ENCODE assay signal across 12 cellular contexts in genomic region chr17:61560071-61560470, GRCh38. TPM values are rescaled to one million over a fixed set of nuclear protein-coding genes. Genes with fewer than 3 reads are reported as not detected.
"Had no signal": no experiment of that assay in that cellular context is flagged by ENCODE, and none has a peak within 500 bp of the region (broad histone marks: within the 10 kb centered on the region; RNA-seq: fewer than 3 reads in every experiment).

No MANE protein-coding gene starts in this region.

- H3K27ac ChIP-seq: HL-60, KMS-11 had no signal

- H3K27ac Mint-ChIP-seq: IgD-negative memory B cell had no signal

- H3K4me3 Mint-ChIP-seq: IgD-negative memory B cell had no signal

- H3K4me2 ChIP-seq: KMS-11 had no signal

- H3K4me1 Mint-ChIP-seq: IgD-negative memory B cell had no signal

- H3K36me3 Mint-ChIP-seq: IgD-negative memory B cell had no signal

- ATAC-seq: HepG2 had no signal

- H3K9ac ChIP-seq: KMS-11 had no signal

- DNase-seq: IMR-90, Karpas-422, Kasumi-1, KBM-7, KG1 had no signal

- FAIRE-seq: HepG2, HTR-8/SVneo had no signal

RNA-seq across cellular contexts. Expression of gene NACA2, which starts 30.9 kb away (rescaled TPM):
- total RNA-seq: HepG2, HT-29, HT1080, IMR-90 had no signal
- polyA plus RNA-seq: IgD-negative memory B cell, IMR-90 had no signal
